1 cellular context compared by ENCODE assay signal in the genomic region with DNA sequence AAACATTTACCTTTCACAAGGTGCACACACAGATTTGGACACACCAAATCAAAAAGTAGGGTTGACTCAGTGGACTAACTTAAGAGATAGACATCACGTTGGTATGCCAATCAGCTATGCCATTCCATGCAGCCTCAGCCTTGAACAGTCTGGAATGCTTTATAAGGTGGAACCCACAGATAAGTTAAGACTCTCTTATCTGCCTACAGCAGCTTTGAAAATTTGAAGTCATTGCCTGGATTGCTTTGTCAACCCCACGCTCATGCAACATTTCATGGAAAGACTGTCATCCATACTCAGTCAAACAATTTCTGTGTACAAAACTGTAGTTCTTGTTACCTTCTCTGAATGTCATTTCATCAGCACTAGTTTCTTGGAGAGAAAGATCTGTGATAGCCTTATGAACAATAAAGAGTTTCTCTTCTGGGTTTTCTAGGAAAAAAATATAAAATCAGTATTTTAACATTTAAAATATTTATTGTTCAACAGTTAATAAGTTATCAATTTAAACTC.
TF ChIP-seq lines count a peak whose summit lies in the region.

No MANE protein-coding gene starts in this region.

TF ChIP-seq in K562, 482 proteins besides CTCF, POLR2A, EP300 and RAD21 (continued from another document and continues in another):
- TF ChIP-seq, protein P1, sequence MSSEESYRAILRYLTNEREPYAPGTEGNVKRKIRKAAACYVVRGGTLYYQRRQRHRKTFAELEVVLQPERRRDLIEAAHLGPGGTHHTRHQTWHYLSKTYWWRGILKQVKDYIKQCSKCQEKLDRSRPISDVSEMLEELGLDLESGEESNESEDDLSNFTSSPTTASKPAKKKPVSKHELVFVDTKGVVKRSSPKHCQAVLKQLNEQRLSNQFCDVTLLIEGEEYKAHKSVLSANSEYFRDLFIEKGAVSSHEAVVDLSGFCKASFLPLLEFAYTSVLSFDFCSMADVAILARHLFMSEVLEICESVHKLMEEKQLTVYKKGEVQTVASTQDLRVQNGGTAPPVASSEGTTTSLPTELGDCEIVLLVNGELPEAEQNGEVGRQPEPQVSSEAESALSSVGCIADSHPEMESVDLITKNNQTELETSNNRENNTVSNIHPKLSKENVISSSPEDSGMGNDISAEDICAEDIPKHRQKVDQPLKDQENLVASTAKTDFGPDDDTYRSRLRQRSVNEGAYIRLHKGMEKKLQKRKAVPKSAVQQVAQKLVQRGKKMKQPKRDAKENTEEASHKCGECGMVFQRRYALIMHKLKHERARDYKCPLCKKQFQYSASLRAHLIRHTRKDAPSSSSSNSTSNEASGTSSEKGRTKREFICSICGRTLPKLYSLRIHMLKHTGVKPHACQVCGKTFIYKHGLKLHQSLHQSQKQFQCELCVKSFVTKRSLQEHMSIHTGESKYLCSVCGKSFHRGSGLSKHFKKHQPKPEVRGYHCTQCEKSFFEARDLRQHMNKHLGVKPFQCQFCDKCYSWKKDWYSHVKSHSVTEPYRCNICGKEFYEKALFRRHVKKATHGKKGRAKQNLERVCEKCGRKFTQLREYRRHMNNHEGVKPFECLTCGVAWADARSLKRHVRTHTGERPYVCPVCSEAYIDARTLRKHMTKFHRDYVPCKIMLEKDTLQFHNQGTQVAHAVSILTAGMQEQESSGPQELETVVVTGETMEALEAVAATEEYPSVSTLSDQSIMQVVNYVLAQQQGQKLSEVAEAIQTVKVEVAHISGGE (CRISPR knock-in tag; IDR thresholded peaks at IDR 0.05): peak in 1 of 3 experiments; percentile 88; a peak in 2 of 6 replicates
- TF ChIP-seq PPARD (CRISPR knock-in tag; IDR thresholded peaks at IDR 0.05) (no peak), ILK (tag; IDR thresholded peaks at IDR 0.05; ENCODE audit: borderline replicate concordance, low read depth) (no peak), ZNF431 (CRISPR knock-in tag; IDR thresholded peaks at IDR 0.05) (no peak), HNRNPUL1 (IDR thresholded peaks at IDR 0.05; ENCODE audit: low read length) (no peak), HEY1 (CRISPR knock-in tag; IDR thresholded peaks at IDR 0.05; ENCODE audit: borderline replicate concordance) (peak; percentile 68; the same call in 1 of the 2 replicates), MAFF (IDR thresholded peaks at IDR 0.05; ENCODE audit: low read length) (peak; percentile 42; the same call in 1 of the 2 replicates), ZNF133 (CRISPR knock-in tag; IDR thresholded peaks at IDR 0.05) (no peak), CEBPG (CRISPR knock-in tag; IDR thresholded peaks at IDR 0.05) (peak; percentile 96), CEBPG (tag; conservative IDR thresholded peaks at IDR 0.05 in 1 of 2, IDR thresholded peaks at IDR 0.05 in 1 of 2) (peak; percentile 95 to 97), ZNF561 (CRISPR knock-in tag; conservative IDR thresholded peaks at IDR 0.05) (no peak; the same call in 1 of the 2 replicates), STAG1 (CRISPR knock-in tag; IDR thresholded peaks at IDR 0.05; ENCODE audit: borderline replicate concordance) (no peak), SMAD3 (CRISPR knock-in tag; conservative IDR thresholded peaks at IDR 0.05) (peak; percentile 96), ZNF124 (CRISPR knock-in tag; IDR thresholded peaks at IDR 0.05) (no peak), ZFP36 (IDR thresholded peaks at IDR 0.05; ENCODE audit: low read depth, low read length, partially characterized antibody) (no peak), RBM17 (IDR thresholded peaks at IDR 0.05; ENCODE audit: borderline replicate concordance, low read depth, low read length) (no peak), FOXK1 (CRISPR knock-in tag; IDR thresholded peaks at IDR 0.05; ENCODE audit: borderline replicate concordance) (no peak), BMI1 (IDR thresholded peaks at IDR 0.05; ENCODE audit: low read length) (no peak), CREB1 (IDR thresholded peaks at IDR 0.05) (peak; percentile 83), CREB1 (CRISPR knock-in tag; IDR thresholded peaks at IDR 0.05) (no peak; the same call in 1 of the 2 replicates), SREBF1 (IDR thresholded peaks at IDR 0.05; ENCODE audit: borderline replicate concordance, low read depth, low read length) (no peak), BCL6 (CRISPR knock-in tag; IDR thresholded peaks at IDR 0.05) (peak; percentile 92), SIN3B (IDR thresholded peaks at IDR 0.05; ENCODE audit: low read depth) (no peak), ZEB2 (IDR thresholded peaks at IDR 0.05) (peak; percentile 94), KLF6 (CRISPR knock-in tag; IDR thresholded peaks at IDR 0.05; ENCODE audit: borderline replicate concordance) (peak; percentile 85), POU5F1 (IDR thresholded peaks at IDR 0.05; ENCODE audit: borderline replicate concordance, low read depth, low read length, partially characterized antibody) (no peak), POLR2G (IDR thresholded peaks at IDR 0.05; ENCODE audit: low read depth, low read length) (no peak), WHSC1 (IDR thresholded peaks at IDR 0.05; ENCODE audit: low read length) (no peak), LARP7 (IDR thresholded peaks at IDR 0.05) (no peak), ZNF778 (CRISPR knock-in tag; IDR thresholded peaks at IDR 0.05) (no peak), FOXM1 (IDR thresholded peaks at IDR 0.05; ENCODE audit: low read depth) (peak; percentile 98), FOXM1 (CRISPR knock-in tag; IDR thresholded peaks at IDR 0.05; ENCODE audit: low read depth) (no peak), PHB (CRISPR knock-in tag; IDR thresholded peaks at IDR 0.05) (no peak)
- TF ChIP-seq, protein P2, sequence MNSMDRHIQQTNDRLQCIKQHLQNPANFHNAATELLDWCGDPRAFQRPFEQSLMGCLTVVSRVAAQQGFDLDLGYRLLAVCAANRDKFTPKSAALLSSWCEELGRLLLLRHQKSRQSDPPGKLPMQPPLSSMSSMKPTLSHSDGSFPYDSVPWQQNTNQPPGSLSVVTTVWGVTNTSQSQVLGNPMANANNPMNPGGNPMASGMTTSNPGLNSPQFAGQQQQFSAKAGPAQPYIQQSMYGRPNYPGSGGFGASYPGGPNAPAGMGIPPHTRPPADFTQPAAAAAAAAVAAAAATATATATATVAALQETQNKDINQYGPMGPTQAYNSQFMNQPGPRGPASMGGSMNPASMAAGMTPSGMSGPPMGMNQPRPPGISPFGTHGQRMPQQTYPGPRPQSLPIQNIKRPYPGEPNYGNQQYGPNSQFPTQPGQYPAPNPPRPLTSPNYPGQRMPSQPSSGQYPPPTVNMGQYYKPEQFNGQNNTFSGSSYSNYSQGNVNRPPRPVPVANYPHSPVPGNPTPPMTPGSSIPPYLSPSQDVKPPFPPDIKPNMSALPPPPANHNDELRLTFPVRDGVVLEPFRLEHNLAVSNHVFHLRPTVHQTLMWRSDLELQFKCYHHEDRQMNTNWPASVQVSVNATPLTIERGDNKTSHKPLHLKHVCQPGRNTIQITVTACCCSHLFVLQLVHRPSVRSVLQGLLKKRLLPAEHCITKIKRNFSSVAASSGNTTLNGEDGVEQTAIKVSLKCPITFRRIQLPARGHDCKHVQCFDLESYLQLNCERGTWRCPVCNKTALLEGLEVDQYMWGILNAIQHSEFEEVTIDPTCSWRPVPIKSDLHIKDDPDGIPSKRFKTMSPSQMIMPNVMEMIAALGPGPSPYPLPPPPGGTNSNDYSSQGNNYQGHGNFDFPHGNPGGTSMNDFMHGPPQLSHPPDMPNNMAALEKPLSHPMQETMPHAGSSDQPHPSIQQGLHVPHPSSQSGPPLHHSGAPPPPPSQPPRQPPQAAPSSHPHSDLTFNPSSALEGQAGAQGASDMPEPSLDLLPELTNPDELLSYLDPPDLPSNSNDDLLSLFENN (IDR thresholded peaks at IDR 0.05; ENCODE audit: low read depth in 2 of 2, low read length in 2 of 2): peak in 1 of 2 experiments; percentile 99; a peak in 2 of 4 replicates
- TF ChIP-seq, protein P3, sequence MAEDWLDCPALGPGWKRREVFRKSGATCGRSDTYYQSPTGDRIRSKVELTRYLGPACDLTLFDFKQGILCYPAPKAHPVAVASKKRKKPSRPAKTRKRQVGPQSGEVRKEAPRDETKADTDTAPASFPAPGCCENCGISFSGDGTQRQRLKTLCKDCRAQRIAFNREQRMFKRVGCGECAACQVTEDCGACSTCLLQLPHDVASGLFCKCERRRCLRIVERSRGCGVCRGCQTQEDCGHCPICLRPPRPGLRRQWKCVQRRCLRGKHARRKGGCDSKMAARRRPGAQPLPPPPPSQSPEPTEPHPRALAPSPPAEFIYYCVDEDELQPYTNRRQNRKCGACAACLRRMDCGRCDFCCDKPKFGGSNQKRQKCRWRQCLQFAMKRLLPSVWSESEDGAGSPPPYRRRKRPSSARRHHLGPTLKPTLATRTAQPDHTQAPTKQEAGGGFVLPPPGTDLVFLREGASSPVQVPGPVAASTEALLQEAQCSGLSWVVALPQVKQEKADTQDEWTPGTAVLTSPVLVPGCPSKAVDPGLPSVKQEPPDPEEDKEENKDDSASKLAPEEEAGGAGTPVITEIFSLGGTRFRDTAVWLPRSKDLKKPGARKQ (CRISPR knock-in tag; IDR thresholded peaks at IDR 0.05): no peak
- TF ChIP-seq, protein P4, sequence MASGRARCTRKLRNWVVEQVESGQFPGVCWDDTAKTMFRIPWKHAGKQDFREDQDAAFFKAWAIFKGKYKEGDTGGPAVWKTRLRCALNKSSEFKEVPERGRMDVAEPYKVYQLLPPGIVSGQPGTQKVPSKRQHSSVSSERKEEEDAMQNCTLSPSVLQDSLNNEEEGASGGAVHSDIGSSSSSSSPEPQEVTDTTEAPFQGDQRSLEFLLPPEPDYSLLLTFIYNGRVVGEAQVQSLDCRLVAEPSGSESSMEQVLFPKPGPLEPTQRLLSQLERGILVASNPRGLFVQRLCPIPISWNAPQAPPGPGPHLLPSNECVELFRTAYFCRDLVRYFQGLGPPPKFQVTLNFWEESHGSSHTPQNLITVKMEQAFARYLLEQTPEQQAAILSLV (tag; IDR thresholded peaks at IDR 0.05): 0 out of 2 replicates have a peak, but pooled peaks have one; percentile 4
- TF ChIP-seq, protein P5, sequence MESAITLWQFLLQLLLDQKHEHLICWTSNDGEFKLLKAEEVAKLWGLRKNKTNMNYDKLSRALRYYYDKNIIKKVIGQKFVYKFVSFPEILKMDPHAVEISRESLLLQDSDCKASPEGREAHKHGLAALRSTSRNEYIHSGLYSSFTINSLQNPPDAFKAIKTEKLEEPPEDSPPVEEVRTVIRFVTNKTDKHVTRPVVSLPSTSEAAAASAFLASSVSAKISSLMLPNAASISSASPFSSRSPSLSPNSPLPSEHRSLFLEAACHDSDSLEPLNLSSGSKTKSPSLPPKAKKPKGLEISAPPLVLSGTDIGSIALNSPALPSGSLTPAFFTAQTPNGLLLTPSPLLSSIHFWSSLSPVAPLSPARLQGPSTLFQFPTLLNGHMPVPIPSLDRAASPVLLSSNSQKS (CRISPR knock-in tag; IDR thresholded peaks at IDR 0.05): no peak
- TF ChIP-seq, protein P6, sequence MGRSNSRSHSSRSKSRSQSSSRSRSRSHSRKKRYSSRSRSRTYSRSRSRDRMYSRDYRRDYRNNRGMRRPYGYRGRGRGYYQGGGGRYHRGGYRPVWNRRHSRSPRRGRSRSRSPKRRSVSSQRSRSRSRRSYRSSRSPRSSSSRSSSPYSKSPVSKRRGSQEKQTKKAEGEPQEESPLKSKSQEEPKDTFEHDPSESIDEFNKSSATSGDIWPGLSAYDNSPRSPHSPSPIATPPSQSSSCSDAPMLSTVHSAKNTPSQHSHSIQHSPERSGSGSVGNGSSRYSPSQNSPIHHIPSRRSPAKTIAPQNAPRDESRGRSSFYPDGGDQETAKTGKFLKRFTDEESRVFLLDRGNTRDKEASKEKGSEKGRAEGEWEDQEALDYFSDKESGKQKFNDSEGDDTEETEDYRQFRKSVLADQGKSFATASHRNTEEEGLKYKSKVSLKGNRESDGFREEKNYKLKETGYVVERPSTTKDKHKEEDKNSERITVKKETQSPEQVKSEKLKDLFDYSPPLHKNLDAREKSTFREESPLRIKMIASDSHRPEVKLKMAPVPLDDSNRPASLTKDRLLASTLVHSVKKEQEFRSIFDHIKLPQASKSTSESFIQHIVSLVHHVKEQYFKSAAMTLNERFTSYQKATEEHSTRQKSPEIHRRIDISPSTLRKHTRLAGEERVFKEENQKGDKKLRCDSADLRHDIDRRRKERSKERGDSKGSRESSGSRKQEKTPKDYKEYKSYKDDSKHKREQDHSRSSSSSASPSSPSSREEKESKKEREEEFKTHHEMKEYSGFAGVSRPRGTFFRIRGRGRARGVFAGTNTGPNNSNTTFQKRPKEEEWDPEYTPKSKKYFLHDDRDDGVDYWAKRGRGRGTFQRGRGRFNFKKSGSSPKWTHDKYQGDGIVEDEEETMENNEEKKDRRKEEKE (IDR thresholded peaks at IDR 0.05; ENCODE audit: borderline replicate concordance in 1 of 2, control insufficient read depth in 1 of 2, low read depth in 2 of 2, low read length in 1 of 2): no peak
- TF ChIP-seq, protein P7, sequence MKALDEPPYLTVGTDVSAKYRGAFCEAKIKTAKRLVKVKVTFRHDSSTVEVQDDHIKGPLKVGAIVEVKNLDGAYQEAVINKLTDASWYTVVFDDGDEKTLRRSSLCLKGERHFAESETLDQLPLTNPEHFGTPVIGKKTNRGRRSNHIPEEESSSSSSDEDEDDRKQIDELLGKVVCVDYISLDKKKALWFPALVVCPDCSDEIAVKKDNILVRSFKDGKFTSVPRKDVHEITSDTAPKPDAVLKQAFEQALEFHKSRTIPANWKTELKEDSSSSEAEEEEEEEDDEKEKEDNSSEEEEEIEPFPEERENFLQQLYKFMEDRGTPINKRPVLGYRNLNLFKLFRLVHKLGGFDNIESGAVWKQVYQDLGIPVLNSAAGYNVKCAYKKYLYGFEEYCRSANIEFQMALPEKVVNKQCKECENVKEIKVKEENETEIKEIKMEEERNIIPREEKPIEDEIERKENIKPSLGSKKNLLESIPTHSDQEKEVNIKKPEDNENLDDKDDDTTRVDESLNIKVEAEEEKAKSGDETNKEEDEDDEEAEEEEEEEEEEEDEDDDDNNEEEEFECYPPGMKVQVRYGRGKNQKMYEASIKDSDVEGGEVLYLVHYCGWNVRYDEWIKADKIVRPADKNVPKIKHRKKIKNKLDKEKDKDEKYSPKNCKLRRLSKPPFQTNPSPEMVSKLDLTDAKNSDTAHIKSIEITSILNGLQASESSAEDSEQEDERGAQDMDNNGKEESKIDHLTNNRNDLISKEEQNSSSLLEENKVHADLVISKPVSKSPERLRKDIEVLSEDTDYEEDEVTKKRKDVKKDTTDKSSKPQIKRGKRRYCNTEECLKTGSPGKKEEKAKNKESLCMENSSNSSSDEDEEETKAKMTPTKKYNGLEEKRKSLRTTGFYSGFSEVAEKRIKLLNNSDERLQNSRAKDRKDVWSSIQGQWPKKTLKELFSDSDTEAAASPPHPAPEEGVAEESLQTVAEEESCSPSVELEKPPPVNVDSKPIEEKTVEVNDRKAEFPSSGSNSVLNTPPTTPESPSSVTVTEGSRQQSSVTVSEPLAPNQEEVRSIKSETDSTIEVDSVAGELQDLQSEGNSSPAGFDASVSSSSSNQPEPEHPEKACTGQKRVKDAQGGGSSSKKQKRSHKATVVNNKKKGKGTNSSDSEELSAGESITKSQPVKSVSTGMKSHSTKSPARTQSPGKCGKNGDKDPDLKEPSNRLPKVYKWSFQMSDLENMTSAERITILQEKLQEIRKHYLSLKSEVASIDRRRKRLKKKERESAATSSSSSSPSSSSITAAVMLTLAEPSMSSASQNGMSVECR (CRISPR knock-in tag; IDR thresholded peaks at IDR 0.05): no peak
- TF ChIP-seq, protein P8, sequence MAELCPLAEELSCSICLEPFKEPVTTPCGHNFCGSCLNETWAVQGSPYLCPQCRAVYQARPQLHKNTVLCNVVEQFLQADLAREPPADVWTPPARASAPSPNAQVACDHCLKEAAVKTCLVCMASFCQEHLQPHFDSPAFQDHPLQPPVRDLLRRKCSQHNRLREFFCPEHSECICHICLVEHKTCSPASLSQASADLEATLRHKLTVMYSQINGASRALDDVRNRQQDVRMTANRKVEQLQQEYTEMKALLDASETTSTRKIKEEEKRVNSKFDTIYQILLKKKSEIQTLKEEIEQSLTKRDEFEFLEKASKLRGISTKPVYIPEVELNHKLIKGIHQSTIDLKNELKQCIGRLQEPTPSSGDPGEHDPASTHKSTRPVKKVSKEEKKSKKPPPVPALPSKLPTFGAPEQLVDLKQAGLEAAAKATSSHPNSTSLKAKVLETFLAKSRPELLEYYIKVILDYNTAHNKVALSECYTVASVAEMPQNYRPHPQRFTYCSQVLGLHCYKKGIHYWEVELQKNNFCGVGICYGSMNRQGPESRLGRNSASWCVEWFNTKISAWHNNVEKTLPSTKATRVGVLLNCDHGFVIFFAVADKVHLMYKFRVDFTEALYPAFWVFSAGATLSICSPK (IDR thresholded peaks at IDR 0.05; ENCODE audit: borderline replicate concordance): no peak
